In the genomic region with DNA sequence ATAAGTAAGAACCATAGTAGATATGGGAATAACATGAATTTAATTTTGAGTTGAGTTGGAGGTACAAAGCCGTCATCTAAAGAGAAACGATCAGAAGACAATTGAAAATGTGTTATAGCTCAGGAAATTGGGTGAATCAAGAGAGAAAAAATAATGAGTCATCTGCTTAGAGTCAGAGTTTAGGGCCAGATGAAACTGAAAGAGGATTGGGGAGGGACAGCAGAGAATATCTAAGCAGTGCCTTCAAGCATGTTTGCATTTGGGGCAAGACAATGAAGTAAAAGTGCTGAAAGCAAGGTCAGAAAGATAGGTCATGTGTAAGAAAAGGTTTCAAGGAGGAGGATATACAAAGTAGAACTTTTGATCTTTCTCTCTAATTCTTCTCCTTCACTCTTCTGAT, we compare ENCODE assay signal across 22 cellular contexts. TPM values are rescaled to one million over a fixed set of nuclear protein-coding genes. Genes with fewer than 3 reads are reported as not detected.
DNase-seq lines count a peak whose midpoint lies in the region; ATAC-seq and TF ChIP-seq lines count a peak whose summit lies in the region.
"Had no signal": no experiment of that assay in that cellular context is flagged by ENCODE, and none has a peak within 500 bp of the region (broad histone marks: within the 10 kb centered on the region; RNA-seq: fewer than 3 reads in every experiment).

No MANE protein-coding gene starts in this region.

- no peak overlapping the region for H4K91ac ChIP-seq in mesenchymal stem cell (ENCODE audit: low read length)

- H3K14ac ChIP-seq in mesenchymal stem cell (ENCODE audit: low read length in 2 of 2), result no peak overlapping the region

- H3K36me3 ChIP-seq in mesenchymal stem cell (ENCODE audit: control insufficient read depth in 1 of 2, insufficient read depth in 2 of 2, low read depth in 1 of 2, low read length in 2 of 2), result no peaks in the 10 kb centered on the region
- H3K36me3 ChIP-seq: gastroesophageal sphincter, SJCRH30 had no signal

- no peak overlapping the region for H3K23ac ChIP-seq in mesenchymal stem cell (ENCODE audit: low read length in 2 of 2)

- TF ChIP-seq POLR2A in GM18505 (IDR thresholded peaks at IDR 0.05; ENCODE audit: borderline replicate concordance, extremely low read depth, insufficient read depth, insufficient read length), result no peak

- intact Hi-C loops in Right ventricle myocardium superior (cut with DNase I), result no loop called here

- H3K27me3 ChIP-seq in mesenchymal stem cell (ENCODE audit: control insufficient read depth in 1 of 2, insufficient read depth in 1 of 2, low read length in 2 of 2), result no peaks in the 10 kb centered on the region
- H3K27me3 ChIP-seq: gastroesophageal sphincter, SJCRH30, testis had no signal

- no peak overlapping the region for H3K4me3 ChIP-seq in fibroblast of the aortic adventitia (ENCODE audit: low read depth, low read length)
- no peak overlapping the region for H3K4me3 ChIP-seq in mesenchymal stem cell (ENCODE audit: insufficient read depth in 1 of 2, low read depth in 1 of 2, low read length in 2 of 2)
- H3K4me3 ChIP-seq: gastroesophageal sphincter, SJCRH30, testis had no signal

- peaks cover 18% of the 10 kb centered on the region for H3K9me3 ChIP-seq in mesenchymal stem cell (ENCODE audit: control insufficient read depth, low read length)
- H3K9me3 ChIP-seq: SJCRH30, testis had no signal

- H2AFZ ChIP-seq in mesenchymal stem cell (ENCODE audit: low read depth, low read length), result no peak overlapping the region

- peak; percentile 54 for DNase-seq in HT1080 (ENCODE audit: low read depth)
- peak; percentile 2 for DNase-seq in fibroblast of the aortic adventitia (ENCODE audit: low read depth)
- DNase-seq in Right ventricle myocardium superior, result no peak
- no peak for DNase-seq in nucleus accumbens (lab: John Stamatoyannopoulos, UW)
- no peak for DNase-seq in amniotic stem cell (lab: John Stamatoyannopoulos, UW)
- DNase-seq in mesenchymal stem cell, result no peak
- DNase-seq: activated CD4-positive, CD25-positive, alpha-beta regulatory T cell; activated CD8-positive, alpha-beta T cell treated with anti-CD3 and anti-CD28 coated beads, Interleukin-2, amount 10 ng/mL, durations not matched to agents 7 days and 5 days; activated T-cell treated with anti-CD3 and anti-CD28 coated beads, Interleukin-2, amount 50 U/mL, for 4 hours; H9; midbrain; NCI-H187; SJCRH30; testis had no signal

- H3K9ac ChIP-seq in mesenchymal stem cell (ENCODE audit: low read length), result no peak overlapping the region

- ATAC-seq in GM18505 (IDR thresholded peaks at IDR 0.05; ENCODE audit: unreplicated experiment), result peak; percentile 82
- ATAC-seq in GM19463 (IDR thresholded peaks at IDR 0.05; ENCODE audit: unreplicated experiment), result peak; percentile 67
- ATAC-seq in Right ventricle myocardium superior (ENCODE audit: poor library complexity), result no peak
- ATAC-seq: activated CD8-positive, alpha-beta T cell treated with anti-CD3 and anti-CD28 coated beads, Interleukin-2, amount 10 ng/mL, durations not matched to agents 7 days and 5 days; activated T-cell treated with anti-CD3 and anti-CD28 coated beads, Interleukin-2, amount 50 U/mL, for 4 hours; gastroesophageal sphincter; HepG2 had no signal

- no peak overlapping the region for H3K4me2 ChIP-seq in mesenchymal stem cell (ENCODE audit: low read length, poor library complexity, severe bottlenecking)

- H4K8ac ChIP-seq in mesenchymal stem cell (ENCODE audit: low read length), result no peak overlapping the region

- H3K18ac ChIP-seq in mesenchymal stem cell (ENCODE audit: low read depth in 1 of 2, low read length in 2 of 2), result no peak overlapping the region

- no peak for TF ChIP-seq CTCF in fibroblast of the aortic adventitia (IDR thresholded peaks at IDR 0.05; ENCODE audit: insufficient read depth, low read length)

- H2BK120ac ChIP-seq in mesenchymal stem cell (ENCODE audit: low read depth, low read length), result no peak overlapping the region

- no peak overlapping the region for H2BK5ac ChIP-seq in mesenchymal stem cell (ENCODE audit: low read depth, low read length, poor library complexity, severe bottlenecking)

- no peak overlapping the region for H3K27ac ChIP-seq in mesenchymal stem cell (ENCODE audit: low read length, poor library complexity, severe bottlenecking)
- H3K27ac ChIP-seq: epithelial cell of prostate, gastroesophageal sphincter, SJCRH30, testis had no signal

- H2BK15ac ChIP-seq in mesenchymal stem cell (ENCODE audit: low read depth, poor library complexity, severe bottlenecking), result no peak overlapping the region

- H3K4me1 ChIP-seq in mesenchymal stem cell (ENCODE audit: control insufficient read depth, insufficient read depth, low read depth, low read length), result no peaks in the 10 kb centered on the region
- H3K4me1 ChIP-seq: gastroesophageal sphincter, testis had no signal

- H2AK5ac ChIP-seq in mesenchymal stem cell (ENCODE audit: low read length, severe bottlenecking), result no peak overlapping the region

- no peak overlapping the region for H3K4ac ChIP-seq in mesenchymal stem cell (ENCODE audit: low read depth in 1 of 2, low read length in 2 of 2)

- WGBS in mesenchymal stem cell, result 79% methylated on average over 2 of the region's 2 CpGs

- H3K79me1 ChIP-seq in mesenchymal stem cell (replicated peaks; ENCODE audit: low read length, poor library complexity, severe bottlenecking), result no peaks in the 10 kb centered on the region

- H2BK12ac ChIP-seq in mesenchymal stem cell (ENCODE audit: low read length in 2 of 2), result no peak overlapping the region

RNA-seq across cellular contexts. Expression of a gene that starts 49.4 kb away (rescaled TPM):
- not detected in 2 replicates for total RNA-seq in HT1080 (2014; rRNA removed; shearing (Covaris generic))
- not detected in 2 replicates for polyA plus RNA-seq in HT1080 (2015; cell fraction: cytosol; rRNA removed)
- polyA plus RNA-seq in HT1080 (2015; cell fraction: nucleus; rRNA removed), result not detected in 2 replicates
- total RNA-seq in fibroblast of the aortic adventitia (ENCODE audit: low replicate concordance), result not detected in 2 replicates
- not detected for total RNA-seq in Right ventricle myocardium superior
- polyA plus RNA-seq in mesenchymal stem cell (2013, experiment 1 of 2), result not detected
- not detected for polyA plus RNA-seq in mesenchymal stem cell (2013, experiment 2 of 2)
- total RNA-seq: activated CD8-positive, alpha-beta T cell treated with anti-CD3 and anti-CD28 coated beads, Interleukin-2, amount 10 ng/mL, durations not matched to agents 7 days and 5 days; activated T-cell treated with anti-CD3 and anti-CD28 coated beads, Interleukin-2, amount 50 U/mL, for 4 hours; gastroesophageal sphincter; H9; HepG2; M059J; pulmonary artery endothelial cell; SJCRH30 had no signal
- polyA plus RNA-seq: HepG2, neural cell had no signal

Comparison
In these comparisons a context has a peak if more than half of its experiments do, and no peak if none do; other contexts are left out.
1. DNase-seq: peak in HT1080 (single experiment) and fibroblast of the aortic adventitia (single experiment); none in Right ventricle myocardium superior (single experiment), nucleus accumbens (0 of 56), amniotic stem cell (single experiment) and mesenchymal stem cell (single experiment).